Comparison of ENCODE assay signal across 14 cellular contexts in genomic region chr2:50720695-50721314, GRCh38.
A peak's percentile ranks its signal among the peaks of the same experiment; 100 is the strongest.
DNase-seq lines count a peak whose midpoint lies in the region; ATAC-seq and TF ChIP-seq lines count a peak whose summit lies in the region.
"Had no signal": no experiment of that assay in that cellular context is flagged by ENCODE, and none has a peak within 500 bp of the region (broad histone marks: within the 10 kb centered on the region; RNA-seq: fewer than 3 reads in every experiment).

No MANE protein-coding gene starts in this region.

- H3K9ac ChIP-seq in H9 (ENCODE audit: extremely low read depth, insufficient read length, low read length), result no peak overlapping the region
- H3K9ac ChIP-seq: KMS-11 had no signal

- H3T11ph ChIP-seq in H9 (ENCODE audit: low read length), result no peak overlapping the region

- peak overlapping the region; percentile 92 for H3K27ac ChIP-seq in 22Rv1
- no peak overlapping the region for H3K27ac ChIP-seq in H9 (ENCODE audit: insufficient read length, low read depth, low read length)
- H3K27ac ChIP-seq in suprapubic skin, result no peak overlapping the region
- H3K27ac ChIP-seq: KMS-11, upper lobe of left lung had no signal

- H3K27me3 ChIP-seq in H9 (ENCODE audit: insufficient read depth, low read length) (no peaks in the 10 kb centered on the region), suprapubic skin (no peaks in the 10 kb centered on the region)
- H3K27me3 ChIP-seq: upper lobe of left lung had no signal

- DNase-seq in H9 (peak; percentile 57), NCI-H524 treated with DMSO at 0.1 percent for 48 hours (lab: John Stamatoyannopoulos, UW) (peak; percentile 78), iPS DF 19.7 (ENCODE audit: low read depth, low spot score) (peak; percentile 48), 8988T (no peak), suprapubic skin (ENCODE audit: low spot score in 2 of 2) (no peak)
- DNase-seq: activated CD4-positive, alpha-beta memory T cell treated with anti-CD3 and anti-CD28 coated beads, Interleukin-2, amount 10 ng/mL, durations not matched to agents 7 days and 5 days; activated effector memory CD4-positive, alpha-beta T cell treated with Interleukin-2 at 50 U/mL for 16 hours; effector memory CD4-positive, alpha-beta T cell; foreskin melanocyte; upper lobe of left lung had no signal

- H3K9me3 ChIP-seq in H9 (ENCODE audit: control insufficient read depth, low read depth, low read length) (no peaks in the 10 kb centered on the region), suprapubic skin (no peaks in the 10 kb centered on the region)
- H3K9me3 ChIP-seq: upper lobe of left lung had no signal

- H3K56ac ChIP-seq in H9 (ENCODE audit: insufficient read length, low read depth, low read length), result no peak overlapping the region

- H2AFZ ChIP-seq in H9 (ENCODE audit: low read length), result no peak overlapping the region

- TF ChIP-seq CTCF in 22Rv1 (IDR thresholded peaks at IDR 0.05) (no peak), H9 (conservative IDR thresholded peaks at IDR 0.05) (no peak), suprapubic skin (IDR thresholded peaks at IDR 0.05) (no peak)

- no peak overlapping the region for H4K8ac ChIP-seq in H9 (replicated peaks; ENCODE audit: insufficient read length, low read depth, low read length)

- no peak overlapping the region for H2BK12ac ChIP-seq in H9 (ENCODE audit: insufficient read length, low read depth, low read length)

- no peak overlapping the region for H2BK120ac ChIP-seq in H9 (ENCODE audit: low read depth, low read length, poor library complexity, severe bottlenecking)

- H4K20me1 ChIP-seq in H9 (ENCODE audit: control insufficient read depth, insufficient read depth, insufficient read length), result no peaks in the 10 kb centered on the region

- no peak overlapping the region for H4K5ac ChIP-seq in H9 (ENCODE audit: insufficient read length, low read depth, low read length)

- H3K79me1 ChIP-seq in H9 (ENCODE audit: insufficient read depth, low read depth, low read length, poor library complexity, severe bottlenecking), result no peaks in the 10 kb centered on the region

- H2AK5ac ChIP-seq in H9 (ENCODE audit: insufficient read length, low read length), result no peak overlapping the region

- no peaks in the 10 kb centered on the region for H3K36me3 ChIP-seq in suprapubic skin
- H3K36me3 ChIP-seq: upper lobe of left lung had no signal

- H3K9me3 Mint-ChIP-seq in H9, result no peaks in the 10 kb centered on the region

- ATAC-seq in GM18502 (IDR thresholded peaks at IDR 0.05; ENCODE audit: poor library complexity, unreplicated experiment) (no peak), GM19324 (IDR thresholded peaks at IDR 0.05; ENCODE audit: low FRiP score, unreplicated experiment) (no peak)

- no peak overlapping the region for H3K4me3 Mint-ChIP-seq in H9
- H3K4me3 Mint-ChIP-seq: activated CD4-positive, alpha-beta memory T cell treated with anti-CD3 and anti-CD28 coated beads, Interleukin-2, amount 10 ng/mL, durations not matched to agents 7 days and 5 days had no signal

- H2BK15ac ChIP-seq in H9 (ENCODE audit: low read depth, low read length), result no peak overlapping the region

- WGBS in H9 (ENCODE audit: extremely low coverage, insufficient read length, low lambda C conversion rate), result no CpG with 5 or more reads among the region's 3 CpGs
- 62% methylated on average over 3 of the region's 3 CpGs for WGBS in suprapubic skin

- peaks cover 4% of the 10 kb centered on the region; the same call in 1 of the 2 replicates for H3K4me1 ChIP-seq in H9 (ENCODE audit: insufficient read depth, low read length)
- no peaks in the 10 kb centered on the region for H3K4me1 ChIP-seq in suprapubic skin
- H3K4me1 ChIP-seq: upper lobe of left lung had no signal

- H3K23ac ChIP-seq in H9 (ENCODE audit: insufficient read length, low read depth, low read length), result no peak overlapping the region

- H3K23me2 ChIP-seq in H9 (ENCODE audit: insufficient read length, low read depth, low read length, poor library complexity, severe bottlenecking), result no peaks in the 10 kb centered on the region

- H3K27ac Mint-ChIP-seq in H9, result peak overlapping the region; percentile 66 to 82 (median 74)
- H3K27ac Mint-ChIP-seq: activated CD4-positive, alpha-beta memory T cell treated with anti-CD3 and anti-CD28 coated beads, Interleukin-2, amount 10 ng/mL, durations not matched to agents 7 days and 5 days had no signal

- no peaks in the 10 kb centered on the region for H3K27me3 Mint-ChIP-seq in H9 (ENCODE audit: low read depth)
- H3K27me3 Mint-ChIP-seq: activated CD4-positive, alpha-beta memory T cell treated with anti-CD3 and anti-CD28 coated beads, Interleukin-2, amount 10 ng/mL, durations not matched to agents 7 days and 5 days had no signal

- no peak overlapping the region for H3K4ac ChIP-seq in H9 (ENCODE audit: low read depth, low read length)

- no peaks in the 10 kb centered on the region for H3K36me3 Mint-ChIP-seq in H9 (ENCODE audit: insufficient read depth in 1 of 3, low read depth in 3 of 3)

- no peaks in the 10 kb centered on the region for H3K79me2 ChIP-seq in H9 (ENCODE audit: insufficient read depth, low read length)

- H3K18ac ChIP-seq in H9 (ENCODE audit: insufficient read length, low read depth, low read length), result no peak overlapping the region

- no peak for TF ChIP-seq POLR2A in suprapubic skin (IDR thresholded peaks at IDR 0.05)

- no peak overlapping the region for H4K91ac ChIP-seq in H9 (ENCODE audit: insufficient read length, low read depth, low read length)

- H3K4me3 ChIP-seq in suprapubic skin, result no peak overlapping the region
- H3K4me3 ChIP-seq: upper lobe of left lung had no signal

- H2BK20ac ChIP-seq in H9 (ENCODE audit: low read depth, low read length, poor library complexity, severe bottlenecking), result no peak overlapping the region

- no peak overlapping the region for H3K14ac ChIP-seq in H9 (ENCODE audit: insufficient read depth, low read length)

- no peak overlapping the region for H2BK5ac ChIP-seq in H9 (ENCODE audit: insufficient read length, low read length)

- TF ChIP-seq EP300 in suprapubic skin (IDR thresholded peaks at IDR 0.05), result no peak

- peaks cover 25 to 42% of the 10 kb centered on the region in 2 experiments for H3K4me1 Mint-ChIP-seq in H9
- H3K4me1 Mint-ChIP-seq: activated CD4-positive, alpha-beta memory T cell treated with anti-CD3 and anti-CD28 coated beads, Interleukin-2, amount 10 ng/mL, durations not matched to agents 7 days and 5 days had no signal

- H3K4me2 ChIP-seq in H9 (ENCODE audit: insufficient read depth, insufficient read length, low read length), result no peak overlapping the region
- H3K4me2 ChIP-seq: KMS-11 had no signal

Comparison
In these comparisons a context has a peak if more than half of its experiments do, and no peak if none do; other contexts are left out.
1. DNase-seq: peak in H9 (single experiment), NCI-H524 treated with DMSO at 0.1 percent for 48 hours (single experiment) and iPS DF 19.7 (single experiment); none in 8988T (single experiment) and suprapubic skin (0 of 2).